ENCODE assay signal across 24 cellular contexts in the genomic region with DNA sequence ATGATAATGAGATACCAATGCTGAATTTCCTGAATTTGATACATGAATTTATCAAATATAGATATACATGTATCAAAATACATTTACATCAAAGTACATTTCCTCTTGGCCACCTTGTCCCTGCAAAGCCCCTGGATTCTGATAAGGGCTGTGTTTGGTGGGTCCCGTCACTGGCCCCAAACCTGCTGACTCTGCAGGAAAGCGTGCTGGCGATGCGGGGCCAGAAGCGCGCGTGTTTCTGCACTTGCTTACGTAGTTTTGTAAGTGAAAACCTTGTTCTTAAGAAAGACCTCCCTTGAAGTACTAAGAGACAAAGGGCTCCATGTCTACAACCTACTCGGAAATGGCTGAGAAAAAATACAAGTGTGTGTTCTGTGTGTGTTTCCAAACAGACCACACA. TPM values are rescaled to one million over a fixed set of nuclear protein-coding genes. Genes with fewer than 3 reads are reported as not detected.
DNase-seq lines count a peak whose midpoint lies in the region; ATAC-seq lines count a peak whose summit lies in the region.
"Had no signal": no experiment of that assay in that cellular context is flagged by ENCODE, and none has a peak within 500 bp of the region (broad histone marks: within the 10 kb centered on the region; RNA-seq: fewer than 3 reads in every experiment).

No MANE protein-coding gene starts in this region.

- ATAC-seq in T-helper 17 cell: no peak
- no peak for ATAC-seq in left ventricle myocardium superior
- ATAC-seq: gastrocnemius medialis, HCT116, psoas muscle, Right ventricle myocardium inferior had no signal

- no peaks in the 10 kb centered on the region for H3K27me3 ChIP-seq in thymus (ENCODE audit: control insufficient read depth, insufficient read depth)

- no peak overlapping the region for H3K4me3 ChIP-seq in thymus (ENCODE audit: low read length)
- H3K4me3 ChIP-seq: dorsolateral prefrontal cortex, gastrocnemius medialis, psoas muscle had no signal

- peaks cover 54% of the 10 kb centered on the region for H3K4me1 Mint-ChIP-seq in activated naive CD4-positive, alpha-beta T cell treated with anti-CD3 and anti-CD28 coated beads, Interleukin-2, amount 10 ng/mL, durations not matched to agents 7 days and 5 days
- H3K4me1 Mint-ChIP-seq in T-helper 17 cell: peaks cover 40% of the 10 kb centered on the region
- peaks cover 97% of the 10 kb centered on the region for H3K4me1 Mint-ChIP-seq in dendritic cell treated with granulocyte-macrophage colony-stimulating factor and Interleukin-4, amounts not matched to agents 40 ng/mL and 50 ng/mL, for 4 days (ENCODE audit: low read depth)

- H3K27me3 Mint-ChIP-seq in activated naive CD4-positive, alpha-beta T cell treated with anti-CD3 and anti-CD28 coated beads, Interleukin-2, amount 10 ng/mL, durations not matched to agents 7 days and 5 days: no peaks in the 10 kb centered on the region
- H3K27me3 Mint-ChIP-seq in T-helper 17 cell: no peaks in the 10 kb centered on the region
- H3K27me3 Mint-ChIP-seq in dendritic cell treated with granulocyte-macrophage colony-stimulating factor and Interleukin-4, amounts not matched to agents 40 ng/mL and 50 ng/mL, for 4 days: no peaks in the 10 kb centered on the region

- intact Hi-C loops in dendritic cell treated with granulocyte-macrophage colony-stimulating factor and Interleukin-4, amounts not matched to agents 40 ng/mL and 50 ng/mL, for 4 days (cut with micrococcal nuclease): loop anchor here (5.0 kb wide), 2 partner anchors 37 to 107 kb away; partner anchors contain the start of genes PTTG1IP and UBE2G2
- intact Hi-C loops in left ventricle myocardium superior (cut with micrococcal nuclease): no loop called here

- H3K9me3 ChIP-seq in T-helper 17 cell (ENCODE audit: control insufficient read depth, low read length, poor library complexity, severe bottlenecking) (no peaks in the 10 kb centered on the region), thymus (ENCODE audit: control insufficient read depth) (peaks cover 1% of the 10 kb centered on the region)
- H3K9me3 ChIP-seq: gastrocnemius medialis, psoas muscle had no signal

- H3K36me3 Mint-ChIP-seq in activated naive CD4-positive, alpha-beta T cell treated with anti-CD3 and anti-CD28 coated beads, Interleukin-2, amount 10 ng/mL, durations not matched to agents 7 days and 5 days: peaks cover 45% of the 10 kb centered on the region
- H3K36me3 Mint-ChIP-seq in T-helper 17 cell (ENCODE audit: low read depth): peaks cover under 1% of the 10 kb centered on the region
- H3K36me3 Mint-ChIP-seq in dendritic cell treated with granulocyte-macrophage colony-stimulating factor and Interleukin-4, amounts not matched to agents 40 ng/mL and 50 ng/mL, for 4 days (ENCODE audit: low read depth): peaks cover 93% of the 10 kb centered on the region

- peaks cover 56% of the 10 kb centered on the region for H3K4me1 ChIP-seq in thymus (ENCODE audit: control insufficient read depth, insufficient read depth, low read length)

- no peak for DNase-seq in activated naive CD4-positive, alpha-beta T cell treated with anti-CD3 and anti-CD28 coated beads, Interleukin-2, amount 10 ng/mL, durations not matched to agents 7 days and 5 days
- DNase-seq in activated naive CD4-positive, alpha-beta T cell treated with Interleukin-2 at 50 U/mL for 16 hours: no peak
- DNase-seq in T-helper 17 cell (no peak), nucleus accumbens (lab: John Stamatoyannopoulos, UW) (no peak), NOMO-1 treated with dmso at 0.1 percent for 144 hours (lab: John Stamatoyannopoulos, UW; ENCODE audit: unreplicated experiment) (no peak), left ventricle myocardium superior (no peak)
- DNase-seq: dorsolateral prefrontal cortex, erythroblast, gastrocnemius medialis, kidney glomerular epithelial cell, mesendoderm, NCI-H1048, NCI-H2081, NCI-H510A treated with DMSO at 0.1 percent for 48 hours, psoas muscle, T-helper 1 cell, trophoblast cell had no signal

- peaks cover 57% of the 10 kb centered on the region for H3K36me3 ChIP-seq in thymus (ENCODE audit: control insufficient read depth, insufficient read depth)
- H3K36me3 ChIP-seq: gastrocnemius medialis had no signal

- H3K27ac ChIP-seq in thymus (ENCODE audit: low read depth): peak overlapping the region; percentile 59
- H3K27ac ChIP-seq: dorsolateral prefrontal cortex, gastrocnemius medialis, HL-60, psoas muscle had no signal

- H3K4me3 Mint-ChIP-seq in activated naive CD4-positive, alpha-beta T cell treated with anti-CD3 and anti-CD28 coated beads, Interleukin-2, amount 10 ng/mL, durations not matched to agents 7 days and 5 days: peak overlapping the region; percentile 41
- peak overlapping the region; percentile 21 for H3K4me3 Mint-ChIP-seq in T-helper 17 cell
- peak overlapping the region; percentile 26 for H3K4me3 Mint-ChIP-seq in dendritic cell treated with granulocyte-macrophage colony-stimulating factor and Interleukin-4, amounts not matched to agents 40 ng/mL and 50 ng/mL, for 4 days
- H3K4me3 Mint-ChIP-seq: neural crest cell had no signal

- H3K27ac Mint-ChIP-seq in activated naive CD4-positive, alpha-beta T cell treated with anti-CD3 and anti-CD28 coated beads, Interleukin-2, amount 10 ng/mL, durations not matched to agents 7 days and 5 days: peak overlapping the region; percentile 75
- H3K27ac Mint-ChIP-seq in T-helper 17 cell: peak overlapping the region; percentile 85
- H3K27ac Mint-ChIP-seq in dendritic cell treated with granulocyte-macrophage colony-stimulating factor and Interleukin-4, amounts not matched to agents 40 ng/mL and 50 ng/mL, for 4 days: peak overlapping the region; percentile 79

- CTCF ChIA-PET in activated naive CD4-positive, alpha-beta T cell treated with anti-CD3 and anti-CD28 coated beads, Interleukin-2, amount 10 ng/mL, durations not matched to agents 7 days and 5 days (lab: Charles Lee): interaction anchor here (0.7 to 3.2 kb wide), 2 partner anchors 16 to 17 kb away, joined by 3 to 15 read pairs; no protein-coding TSS in a partner anchor

- WGBS in thymus: 95% methylated on average over 9 of the region's 9 CpGs

- no peaks in the 10 kb centered on the region for H3K9me3 Mint-ChIP-seq in activated naive CD4-positive, alpha-beta T cell treated with anti-CD3 and anti-CD28 coated beads, Interleukin-2, amount 10 ng/mL, durations not matched to agents 7 days and 5 days
- no peaks in the 10 kb centered on the region for H3K9me3 Mint-ChIP-seq in dendritic cell treated with granulocyte-macrophage colony-stimulating factor and Interleukin-4, amounts not matched to agents 40 ng/mL and 50 ng/mL, for 4 days
- H3K9me3 Mint-ChIP-seq: neural crest cell had no signal

RNA-seq across cellular contexts. Expression of gene ITGB2, which starts 11.0 kb away (rescaled TPM):
- total RNA-seq in T-helper 17 cell (100 to 1,000 TPM; 248 to 359 TPM), left ventricle myocardium superior (26.5 TPM)
- 104 TPM for polyA plus RNA-seq in thymus
- total RNA-seq: G401 had no signal

RNA-seq across cellular contexts. Expression of gene SLX9, which starts 30.1 kb away (rescaled TPM):
- total RNA-seq in T-helper 17 cell (10 to 100 TPM; 14.0 to 15.4 TPM), left ventricle myocardium superior (69.9 TPM)
- 28.4 TPM for polyA plus RNA-seq in thymus

RNA-seq across cellular contexts. Expression of gene PTTG1IP, which starts 36.2 kb away (rescaled TPM):
- total RNA-seq in T-helper 17 cell: 100 to 1,000 TPM in 1 of 2 donors, 10 to 100 TPM in 1; 98.4 to 123 TPM
- polyA plus RNA-seq in thymus: 138 TPM
- 143 TPM for total RNA-seq in left ventricle myocardium superior
